8 cellular contexts compared by ENCODE assay signal in genomic region chr1:55702064-55702463, GRCh38.
DNase-seq lines count a peak whose midpoint lies in the region; ATAC-seq, FAIRE-seq and TF ChIP-seq lines count a peak whose summit lies in the region.

No MANE protein-coding gene starts in this region.

- H3K27me3 Mint-ChIP-seq in MCF 10A (ENCODE audit: insufficient read depth, unreplicated experiment) (no peaks in the 10 kb centered on the region), mesothelial cell of epicardium (ENCODE audit: low read depth) (no peaks in the 10 kb centered on the region)

- no peak overlapping the region for H3K4me3 Mint-ChIP-seq in MCF 10A (ENCODE audit: unreplicated experiment)
- H3K4me3 Mint-ChIP-seq in mesothelial cell of epicardium: no peak overlapping the region

- H3K27ac Mint-ChIP-seq in MCF 10A (ENCODE audit: low read depth, unreplicated experiment): peak overlapping the region; percentile 43
- no peak overlapping the region for H3K27ac Mint-ChIP-seq in mesothelial cell of epicardium

- DNase-seq in ELF-1 (ENCODE audit: low read depth, low spot score) (peak; percentile 18), LoVo (ENCODE audit: low spot score) (peak; percentile 37), MCF 10A (ENCODE audit: unreplicated experiment) (peak; percentile 68), mesothelial cell of epicardium (ENCODE audit: low spot score in 2 of 2, unreplicated experiment in 2 of 2) (no peak), NCI-H1105 treated with DMSO at 0.1 percent for 48 hours (lab: John Stamatoyannopoulos, UW) (no peak), GM12892 (ENCODE audit: insufficient read length) (no peak)
- no peak for DNase-seq in central memory CD4-positive, alpha-beta T cell

- CTCF ChIA-PET in MCF 10A (lab: Yijun Ruan, JAX): interaction anchor here (0.6 to 2.7 kb wide), 31 partner anchors 8 to 882 kb away, joined by 3 to 19 read pairs (median 4); no protein-coding TSS in a partner anchor

- BruUV-seq in MCF 10A (replicated peaks; lab: Mats Ljungman, UMichigan): no TSS peak

- ATAC-seq in GM21717 (IDR thresholded peaks at IDR 0.05; ENCODE audit: unreplicated experiment): peak; percentile 82

- H3K4me1 Mint-ChIP-seq in MCF 10A (ENCODE audit: insufficient read depth, unreplicated experiment) (peaks cover 6% of the 10 kb centered on the region), mesothelial cell of epicardium (peaks cover 25% of the 10 kb centered on the region)

- FAIRE-seq in GM12892 (lab: Jason Lieb, UNC): no peak

- POLR2A ChIA-PET in MCF 10A (lab: Yijun Ruan, JAX): interaction anchor here (0.6 to 1.2 kb wide), 2 partner anchors 228 to 302 kb away, joined by 3 to 4 read pairs; no protein-coding TSS in a partner anchor

- TF ChIP-seq POLR2A in GM12892 (IDR thresholded peaks at IDR 0.05; ENCODE audit: low read depth, low read length): no peak

- H3K36me3 Mint-ChIP-seq in MCF 10A (ENCODE audit: insufficient read depth, unreplicated experiment) (no peaks in the 10 kb centered on the region), mesothelial cell of epicardium (no peaks in the 10 kb centered on the region)

- H3K9me3 Mint-ChIP-seq in MCF 10A (ENCODE audit: unreplicated experiment) (peaks cover 6% of the 10 kb centered on the region), mesothelial cell of epicardium (peaks cover 7% of the 10 kb centered on the region)

- intact Hi-C loops in MCF 10A (cut with micrococcal nuclease): loop anchor here (2.0 kb wide), 2 partner anchors 147 to 883 kb away; no protein-coding TSS in a partner anchor

- peak; percentile 70 for TF ChIP-seq CTCF in MCF 10A (IDR thresholded peaks at IDR 0.05; ENCODE audit: unreplicated experiment)
- TF ChIP-seq CTCF in mesothelial cell of epicardium (IDR thresholded peaks at IDR 0.05; ENCODE audit: unreplicated experiment): peak; percentile 37

Comparison
In these comparisons a context has a peak if more than half of its experiments do, and no peak if none do; other contexts are left out.
1. DNase-seq: peak in ELF-1 (single experiment), LoVo (single experiment) and MCF 10A (single experiment); none in mesothelial cell of epicardium (0 of 2), NCI-H1105 treated with DMSO at 0.1 percent for 48 hours (single experiment), central memory CD4-positive, alpha-beta T cell (single experiment) and GM12892 (single experiment).